Comparison of ENCODE assay signal across 8 cellular contexts in the genomic region with DNA sequence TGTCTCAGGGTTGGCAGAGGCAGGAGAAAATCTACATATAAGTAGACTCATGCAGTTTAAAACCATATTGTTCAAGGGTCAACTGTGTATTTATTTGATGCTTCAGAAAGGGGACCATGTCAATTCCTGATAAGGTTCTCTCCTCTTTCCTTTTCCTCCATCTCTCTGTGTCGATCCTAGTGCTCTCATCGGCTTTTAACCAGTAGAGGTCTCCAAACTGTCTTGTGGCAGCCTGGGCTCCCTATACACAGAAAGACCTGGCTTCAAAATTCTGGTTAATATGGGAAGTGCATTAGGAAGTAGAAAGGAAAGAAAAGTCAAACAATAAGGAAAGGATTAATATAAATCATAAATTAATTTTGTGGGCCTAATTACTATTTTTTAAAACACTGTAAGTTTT.
DNase-seq lines count a peak whose midpoint lies in the region; ATAC-seq and TF ChIP-seq lines count a peak whose summit lies in the region.

No MANE protein-coding gene starts in this region.

- H2AFZ ChIP-seq in GM23338, result no peak overlapping the region

- H3K9me2 ChIP-seq in GM23338 (ENCODE audit: insufficient read depth), result no peaks in the 10 kb centered on the region

- intact Hi-C loops in uterus (cut with DNase I; ENCODE audit: low total_unique reads), result no loop called here

- no peaks in the 10 kb centered on the region for H3F3A ChIP-seq in GM23338 (replicated peaks; ENCODE audit: low read depth)

- H3K36me3 ChIP-seq in GM23338 (ENCODE audit: insufficient read depth) (no peaks in the 10 kb centered on the region), uterus (no peaks in the 10 kb centered on the region)

- H3K27ac ChIP-seq in GM23338 (ENCODE audit: low read depth), result no peak overlapping the region
- H3K27ac ChIP-seq in RWPE1, result no peak overlapping the region
- H3K27ac ChIP-seq in uterus, result no peak overlapping the region

- 0 out of 3 replicates have a peak, but pooled peaks cover 2% of the 10 kb centered on the region for H3K36me3 Mint-ChIP-seq in GM23338 (ENCODE audit: low read depth)

- H3K4me3 ChIP-seq in AG10803 (ENCODE audit: low read length) (no peak overlapping the region), GM23338 (no peak overlapping the region), uterus (no peak overlapping the region)

- no peaks in the 10 kb centered on the region for H4K20me1 ChIP-seq in GM23338 (replicated peaks; ENCODE audit: insufficient read depth)

- H3K27ac Mint-ChIP-seq in GM23338, result no peak overlapping the region

- H3K4me3 Mint-ChIP-seq in GM23338, result no peak overlapping the region

- TF ChIP-seq CTCF in AG10803 (conservative IDR thresholded peaks at IDR 0.05; ENCODE audit: low read length), result peak; percentile 35
- TF ChIP-seq CTCF in GM23338 (conservative IDR thresholded peaks at IDR 0.05; ENCODE audit: low read depth in 2 of 2), result peak; percentile 75 to 81
- peak; percentile 62 for TF ChIP-seq CTCF in RWPE1 (conservative IDR thresholded peaks at IDR 0.05; ENCODE audit: low read depth)
- TF ChIP-seq CTCF in uterus (IDR thresholded peaks at IDR 0.05), result peak in 2 of 4 experiments; percentile 21

- H3K4me1 ChIP-seq in GM23338 (ENCODE audit: insufficient read depth) (peaks cover 11% of the 10 kb centered on the region), uterus (no peaks in the 10 kb centered on the region)

- ATAC-seq in GM23338 (peak; percentile 87), HG03095 (IDR thresholded peaks at IDR 0.05; ENCODE audit: unreplicated experiment) (no peak), HG02885 (IDR thresholded peaks at IDR 0.05; ENCODE audit: poor library complexity, unreplicated experiment) (no peak), HG03354 (IDR thresholded peaks at IDR 0.05; ENCODE audit: poor library complexity, severe bottlenecking, unreplicated experiment) (no peak)

- DNase-seq in AG10803 (ENCODE audit: low read depth), result no peak
- peak; percentile 69 for DNase-seq in GM23338 (ENCODE audit: low spot score)
- peak; percentile 38 for DNase-seq in RWPE1 (ENCODE audit: low spot score)
- peak; percentile 60 for DNase-seq in iPS-NIHi11 (ENCODE audit: low spot score)
- no peak for DNase-seq in uterus

- CTCF ChIA-PET in RWPE1 (lab: Yijun Ruan, JAX), result no interaction called here

- POLR2A ChIA-PET in RWPE1 (lab: Yijun Ruan, JAX; ENCODE audit: low non-redundant PET), result no interaction called here

- peaks cover 3% of the 10 kb centered on the region for H3K27me3 Mint-ChIP-seq in GM23338 (ENCODE audit: insufficient read depth, low read depth, poor library complexity)

- no peak overlapping the region for H3K4me2 ChIP-seq in GM23338

- no peaks in the 10 kb centered on the region for H3K27me3 ChIP-seq in GM23338 (ENCODE audit: insufficient read depth)
- no peaks in the 10 kb centered on the region for H3K27me3 ChIP-seq in uterus

- H3K9me3 ChIP-seq in uterus, result no peaks in the 10 kb centered on the region

- H3K9me3 Mint-ChIP-seq in GM23338, result peaks cover 3% of the 10 kb centered on the region; the same call in 2 of the 3 replicates

- no peaks in the 10 kb centered on the region for H3K79me2 ChIP-seq in GM23338 (replicated peaks; ENCODE audit: insufficient read depth)

- no peak for TF ChIP-seq POLR2A in uterus (IDR thresholded peaks at IDR 0.05)

- H3K4me1 Mint-ChIP-seq in GM23338, result peaks cover 8% of the 10 kb centered on the region

TF ChIP-seq in GM23338, 12 proteins besides CTCF, POLR2A, EP300 and RAD21 (continues in another document):
- TF ChIP-seq, protein P1, sequence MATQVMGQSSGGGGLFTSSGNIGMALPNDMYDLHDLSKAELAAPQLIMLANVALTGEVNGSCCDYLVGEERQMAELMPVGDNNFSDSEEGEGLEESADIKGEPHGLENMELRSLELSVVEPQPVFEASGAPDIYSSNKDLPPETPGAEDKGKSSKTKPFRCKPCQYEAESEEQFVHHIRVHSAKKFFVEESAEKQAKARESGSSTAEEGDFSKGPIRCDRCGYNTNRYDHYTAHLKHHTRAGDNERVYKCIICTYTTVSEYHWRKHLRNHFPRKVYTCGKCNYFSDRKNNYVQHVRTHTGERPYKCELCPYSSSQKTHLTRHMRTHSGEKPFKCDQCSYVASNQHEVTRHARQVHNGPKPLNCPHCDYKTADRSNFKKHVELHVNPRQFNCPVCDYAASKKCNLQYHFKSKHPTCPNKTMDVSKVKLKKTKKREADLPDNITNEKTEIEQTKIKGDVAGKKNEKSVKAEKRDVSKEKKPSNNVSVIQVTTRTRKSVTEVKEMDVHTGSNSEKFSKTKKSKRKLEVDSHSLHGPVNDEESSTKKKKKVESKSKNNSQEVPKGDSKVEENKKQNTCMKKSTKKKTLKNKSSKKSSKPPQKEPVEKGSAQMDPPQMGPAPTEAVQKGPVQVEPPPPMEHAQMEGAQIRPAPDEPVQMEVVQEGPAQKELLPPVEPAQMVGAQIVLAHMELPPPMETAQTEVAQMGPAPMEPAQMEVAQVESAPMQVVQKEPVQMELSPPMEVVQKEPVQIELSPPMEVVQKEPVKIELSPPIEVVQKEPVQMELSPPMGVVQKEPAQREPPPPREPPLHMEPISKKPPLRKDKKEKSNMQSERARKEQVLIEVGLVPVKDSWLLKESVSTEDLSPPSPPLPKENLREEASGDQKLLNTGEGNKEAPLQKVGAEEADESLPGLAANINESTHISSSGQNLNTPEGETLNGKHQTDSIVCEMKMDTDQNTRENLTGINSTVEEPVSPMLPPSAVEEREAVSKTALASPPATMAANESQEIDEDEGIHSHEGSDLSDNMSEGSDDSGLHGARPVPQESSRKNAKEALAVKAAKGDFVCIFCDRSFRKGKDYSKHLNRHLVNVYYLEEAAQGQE (IDR thresholded peaks at IDR 0.05; ENCODE audit: unreplicated experiment), result no peak
- TF ChIP-seq JUNB (IDR thresholded peaks at IDR 0.05; ENCODE audit: unreplicated experiment), result no peak
- no peak for TF ChIP-seq STAT1 (IDR thresholded peaks at IDR 0.05; ENCODE audit: unreplicated experiment)
- TF ChIP-seq, protein P2, sequence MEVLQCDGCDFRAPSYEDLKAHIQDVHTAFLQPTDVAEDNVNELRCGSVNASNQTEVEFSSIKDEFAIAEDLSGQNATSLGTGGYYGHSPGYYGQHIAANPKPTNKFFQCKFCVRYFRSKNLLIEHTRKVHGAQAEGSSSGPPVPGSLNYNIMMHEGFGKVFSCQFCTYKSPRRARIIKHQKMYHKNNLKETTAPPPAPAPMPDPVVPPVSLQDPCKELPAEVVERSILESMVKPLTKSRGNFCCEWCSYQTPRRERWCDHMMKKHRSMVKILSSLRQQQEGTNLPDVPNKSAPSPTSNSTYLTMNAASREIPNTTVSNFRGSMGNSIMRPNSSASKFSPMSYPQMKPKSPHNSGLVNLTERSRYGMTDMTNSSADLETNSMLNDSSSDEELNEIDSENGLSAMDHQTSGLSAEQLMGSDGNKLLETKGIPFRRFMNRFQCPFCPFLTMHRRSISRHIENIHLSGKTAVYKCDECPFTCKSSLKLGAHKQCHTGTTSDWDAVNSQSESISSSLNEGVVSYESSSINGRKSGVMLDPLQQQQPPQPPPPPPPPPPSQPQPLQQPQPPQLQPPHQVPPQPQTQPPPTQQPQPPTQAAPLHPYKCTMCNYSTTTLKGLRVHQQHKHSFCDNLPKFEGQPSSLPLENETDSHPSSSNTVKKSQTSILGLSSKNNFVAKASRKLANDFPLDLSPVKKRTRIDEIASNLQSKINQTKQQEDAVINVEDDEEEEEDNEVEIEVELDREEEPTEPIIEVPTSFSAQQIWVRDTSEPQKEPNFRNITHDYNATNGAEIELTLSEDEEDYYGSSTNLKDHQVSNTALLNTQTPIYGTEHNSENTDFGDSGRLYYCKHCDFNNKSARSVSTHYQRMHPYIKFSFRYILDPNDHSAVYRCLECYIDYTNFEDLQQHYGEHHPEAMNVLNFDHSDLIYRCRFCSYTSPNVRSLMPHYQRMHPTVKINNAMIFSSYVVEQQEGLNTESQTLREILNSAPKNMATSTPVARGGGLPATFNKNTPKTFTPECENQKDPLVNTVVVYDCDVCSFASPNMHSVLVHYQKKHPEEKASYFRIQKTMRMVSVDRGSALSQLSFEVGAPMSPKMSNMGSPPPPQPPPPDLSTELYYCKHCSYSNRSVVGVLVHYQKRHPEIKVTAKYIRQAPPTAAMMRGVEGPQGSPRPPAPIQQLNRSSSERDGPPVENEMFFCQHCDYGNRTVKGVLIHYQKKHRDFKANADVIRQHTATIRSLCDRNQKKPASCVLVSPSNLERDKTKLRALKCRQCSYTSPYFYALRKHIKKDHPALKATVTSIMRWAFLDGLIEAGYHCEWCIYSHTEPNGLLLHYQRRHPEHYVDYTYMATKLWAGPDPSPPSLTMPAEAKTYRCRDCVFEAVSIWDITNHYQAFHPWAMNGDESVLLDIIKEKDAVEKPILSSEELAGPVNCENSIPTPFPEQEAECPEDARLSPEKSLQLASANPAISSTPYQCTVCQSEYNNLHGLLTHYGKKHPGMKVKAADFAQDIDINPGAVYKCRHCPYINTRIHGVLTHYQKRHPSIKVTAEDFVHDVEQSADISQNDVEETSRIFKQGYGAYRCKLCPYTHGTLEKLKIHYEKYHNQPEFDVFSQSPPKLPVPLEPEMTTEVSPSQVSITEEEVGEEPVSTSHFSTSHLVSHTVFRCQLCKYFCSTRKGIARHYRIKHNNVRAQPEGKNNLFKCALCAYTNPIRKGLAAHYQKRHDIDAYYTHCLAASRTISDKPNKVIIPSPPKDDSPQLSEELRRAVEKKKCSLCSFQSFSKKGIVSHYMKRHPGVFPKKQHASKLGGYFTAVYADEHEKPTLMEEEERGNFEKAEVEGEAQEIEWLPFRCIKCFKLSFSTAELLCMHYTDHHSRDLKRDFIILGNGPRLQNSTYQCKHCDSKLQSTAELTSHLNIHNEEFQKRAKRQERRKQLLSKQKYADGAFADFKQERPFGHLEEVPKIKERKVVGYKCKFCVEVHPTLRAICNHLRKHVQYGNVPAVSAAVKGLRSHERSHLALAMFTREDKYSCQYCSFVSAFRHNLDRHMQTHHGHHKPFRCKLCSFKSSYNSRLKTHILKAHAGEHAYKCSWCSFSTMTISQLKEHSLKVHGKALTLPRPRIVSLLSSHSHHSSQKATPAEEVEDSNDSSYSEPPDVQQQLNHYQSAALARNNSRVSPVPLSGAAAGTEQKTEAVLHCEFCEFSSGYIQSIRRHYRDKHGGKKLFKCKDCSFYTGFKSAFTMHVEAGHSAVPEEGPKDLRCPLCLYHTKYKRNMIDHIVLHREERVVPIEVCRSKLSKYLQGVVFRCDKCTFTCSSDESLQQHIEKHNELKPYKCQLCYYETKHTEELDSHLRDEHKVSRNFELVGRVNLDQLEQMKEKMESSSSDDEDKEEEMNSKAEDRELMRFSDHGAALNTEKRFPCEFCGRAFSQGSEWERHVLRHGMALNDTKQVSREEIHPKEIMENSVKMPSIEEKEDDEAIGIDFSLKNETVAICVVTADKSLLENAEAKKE (CRISPR knock-in tag; IDR thresholded peaks at IDR 0.05), result no peak
- TF ChIP-seq CREB1 (CRISPR knock-in tag; IDR thresholded peaks at IDR 0.05; ENCODE audit: low read depth), result no peak
- TF ChIP-seq ZNF114 (CRISPR knock-in tag; IDR thresholded peaks at IDR 0.05), result no peak
- no peak for TF ChIP-seq ZNF331 (CRISPR knock-in tag; IDR thresholded peaks at IDR 0.05; ENCODE audit: low read depth)
- no peak for TF ChIP-seq POLR2AphosphoS5 (IDR thresholded peaks at IDR 0.05; ENCODE audit: low read depth)
- no peak for TF ChIP-seq NANOG (IDR thresholded peaks at IDR 0.05; ENCODE audit: borderline replicate concordance)

Comparison
In these comparisons a context has a peak if more than half of its experiments do, and no peak if none do; other contexts are left out.
1. DNase-seq: peak in GM23338 (single experiment), RWPE1 (single experiment) and iPS-NIHi11 (single experiment); none in AG10803 (single experiment) and uterus (0 of 2).